ENCODE assay signal across 8 cellular contexts in the genomic region with DNA sequence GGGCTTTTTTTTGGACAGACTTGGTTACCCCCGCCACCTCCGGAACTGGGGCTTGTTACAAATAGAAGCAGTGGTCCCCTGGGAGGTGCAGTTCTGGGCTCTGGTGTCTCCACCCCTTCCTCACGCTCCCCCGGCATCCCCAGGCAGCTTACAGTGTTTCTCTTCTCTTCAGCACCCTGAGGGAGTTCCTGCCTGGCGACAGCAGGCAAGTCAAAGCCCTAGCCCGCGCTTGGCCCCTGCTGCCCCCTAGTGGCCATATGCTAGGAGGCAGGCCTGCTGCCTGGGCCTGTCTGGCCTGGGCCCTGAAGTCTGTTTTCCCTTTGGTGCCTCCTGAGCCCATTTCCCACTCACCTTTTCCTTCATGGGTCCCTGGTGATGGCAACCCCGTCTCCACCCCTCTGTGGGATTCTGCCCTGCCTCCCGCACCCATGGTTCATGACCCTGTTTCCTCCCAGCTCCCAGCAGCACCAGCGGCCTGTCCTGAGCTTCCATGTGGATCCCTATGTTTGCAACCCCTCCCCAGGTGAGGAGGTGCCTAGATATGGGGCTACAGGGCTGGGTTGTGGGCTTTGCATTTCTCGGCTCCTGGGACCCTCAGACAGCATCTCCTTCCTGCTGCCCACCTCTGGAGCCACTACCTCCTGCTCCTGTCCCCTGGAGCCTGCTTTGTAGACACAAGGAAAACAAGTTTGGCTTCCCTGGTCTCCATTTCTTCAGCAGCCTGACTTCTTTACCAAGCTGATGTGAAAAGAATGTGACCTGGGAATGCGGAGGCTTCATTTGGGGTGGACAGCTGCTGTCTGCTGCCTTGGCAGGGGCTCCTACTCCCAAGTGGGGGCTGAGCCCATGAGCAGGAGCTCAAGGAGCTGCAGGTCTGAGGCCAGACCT.
A peak's percentile ranks its signal among the peaks of the same experiment; 100 is the strongest.
DNase-seq lines count a peak whose midpoint lies in the region; ATAC-seq lines count a peak whose summit lies in the region.

No MANE protein-coding gene starts in this region.

- ATAC-seq in GM19035 (IDR thresholded peaks at IDR 0.05; ENCODE audit: unreplicated experiment) = peak; percentile 54
- ATAC-seq in HG03280 (IDR thresholded peaks at IDR 0.05; ENCODE audit: unreplicated experiment) = peak; percentile 53

- H3K27ac ChIP-seq in caudate nucleus (ENCODE audit: low read depth, low read length) = peak overlapping the region; percentile 59

- DNase-seq in AML-193 (lab: John Stamatoyannopoulos, UW) = peak; percentile 69 to 72
- peak; percentile 66 for DNase-seq in NCI-H345 treated with DMSO at 0.1 percent for 48 hours (lab: John Stamatoyannopoulos, UW; ENCODE audit: unreplicated experiment)
- peak; percentile 85 to 90 (median 87) for DNase-seq in activated CD4-positive, CD25-positive, alpha-beta regulatory T cell (lab: John Stamatoyannopoulos, UW)
- DNase-seq in caudate nucleus (lab: John Stamatoyannopoulos, UW) = peak; percentile 33 to 96 (median 84)
- peak; percentile 79 for DNase-seq in kidney glomerular epithelial cell (lab: John Stamatoyannopoulos, UW)
- DNase-seq in stimulated activated CD4-positive, alpha-beta T cell treated with anti-CD3 and anti-CD28 coated beads, Interleukin-1b, Interleukin-23, amount 100 ng/mL, for 4 hours (ENCODE audit: low read depth in 2 of 2) = peak; percentile 90 to 92

Comparison
In these comparisons a context has a peak if more than half of its experiments do, and no peak if none do; other contexts are left out.
1. Peak in every context shown above with its lines: DNase-seq, ATAC-seq and H3K27ac ChIP-seq.